Comparison of ENCODE assay signal across 9 cellular contexts in the genomic region with DNA sequence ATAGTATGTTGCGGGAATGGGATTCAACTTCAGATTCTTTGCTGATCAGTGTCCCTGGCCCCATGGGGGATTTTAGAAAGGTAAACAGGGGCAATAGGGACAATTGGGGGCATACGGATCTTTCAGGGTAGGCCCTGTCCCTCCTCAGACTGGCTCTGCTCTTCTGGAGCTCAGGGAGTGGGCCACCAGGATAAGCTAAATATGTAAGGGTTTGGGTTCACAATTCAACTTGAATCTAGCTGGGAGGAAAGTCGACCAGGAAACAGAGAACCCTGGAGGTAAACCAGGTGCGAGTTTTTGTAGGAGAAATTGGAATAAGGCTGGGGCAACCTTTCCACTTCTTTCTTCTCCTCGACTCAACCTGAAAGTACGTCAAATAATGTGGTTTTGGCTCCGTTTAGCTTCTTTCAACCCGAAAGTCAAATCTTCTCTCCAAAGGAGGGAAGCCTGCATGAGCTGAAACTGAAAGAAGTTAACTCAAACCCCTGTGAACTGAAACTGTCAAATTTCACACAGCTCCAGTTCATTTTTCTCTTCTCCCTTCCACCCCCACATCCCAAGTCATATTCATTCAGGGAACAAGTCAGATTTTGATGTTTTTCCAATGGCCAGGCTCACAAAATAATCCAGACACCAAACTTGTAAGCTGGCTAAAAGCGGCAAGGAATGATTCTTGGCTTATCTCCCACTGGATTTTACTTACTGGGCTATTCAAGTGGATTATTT.
DNase-seq lines count a peak whose midpoint lies in the region; ATAC-seq and TF ChIP-seq lines count a peak whose summit lies in the region.
"Had no signal": no experiment of that assay in that cellular context is flagged by ENCODE, and none has a peak within 500 bp of the region (broad histone marks: within the 10 kb centered on the region; RNA-seq: fewer than 3 reads in every experiment).

No MANE protein-coding gene starts in this region.

- ATAC-seq in GM23338 (no peak), HG03571 (IDR thresholded peaks at IDR 0.05; ENCODE audit: unreplicated experiment) (peak; percentile 74), body of pancreas (no peak), mucosa of descending colon (no peak)
- peak; percentile 71 for ATAC-seq in stimulated activated memory B cell treated with anti-CD40 and anti-IgM and Interleukin-4, amounts not matched to agents 10 μg/mL and 1 μg/mL and 100 μg/mL, for 72 hours

- H3K9me3 ChIP-seq in body of pancreas (no peaks in the 10 kb centered on the region), mucosa of descending colon (no peaks in the 10 kb centered on the region)
- H3K9me3 ChIP-seq: BLaER1 treated with 17β-estradiol and CSF1 and Interleukin-3, amounts not matched to agents 10 nM and 100 nM had no signal

- intact Hi-C loops in activated naive CD4-positive, alpha-beta T cell treated with anti-CD3 and anti-CD28 coated beads for 36 hours (cut with micrococcal nuclease) = loop anchor here (1.0 to 5.0 kb wide), 8 partner anchors 23 to 315 kb away; no protein-coding TSS in a partner anchor
- intact Hi-C loops in body of pancreas (cut with DNase I) (no loop called here), mucosa of descending colon (cut with DNase I, micrococcal nuclease) (no loop called here)

- TF ChIP-seq POLR2A in body of pancreas (IDR thresholded peaks at IDR 0.05) = no peak

- no peaks in the 10 kb centered on the region for H3K9me2 ChIP-seq in GM23338 (ENCODE audit: insufficient read depth)

- H4K20me1 ChIP-seq in GM23338 (replicated peaks; ENCODE audit: insufficient read depth) = no peaks in the 10 kb centered on the region
- H4K20me1 ChIP-seq: BLaER1 treated with 17β-estradiol and CSF1 and Interleukin-3, amounts not matched to agents 10 nM and 100 nM had no signal

- peaks cover 32% of the 10 kb centered on the region for H3K4me1 Mint-ChIP-seq in activated naive CD4-positive, alpha-beta T cell treated with anti-CD3 and anti-CD28 coated beads for 36 hours (ENCODE audit: low read depth)
- peaks cover 5% of the 10 kb centered on the region; the same call in 2 of the 3 replicates for H3K4me1 Mint-ChIP-seq in GM23338
- H3K4me1 Mint-ChIP-seq in stimulated activated memory B cell treated with anti-CD40 and anti-IgM and Interleukin-4, amounts not matched to agents 10 μg/mL and 1 μg/mL and 100 μg/mL, for 72 hours = peaks cover 30% of the 10 kb centered on the region

- H3K27ac ChIP-seq in GM23338 (ENCODE audit: low read depth) (no peak overlapping the region), body of pancreas (no peak overlapping the region)

- peak; percentile 38 for DNase-seq in activated naive CD4-positive, alpha-beta T cell treated with anti-CD3 and anti-CD28 coated beads for 36 hours
- no peak for DNase-seq in activated naive CD4-positive, alpha-beta T cell (lab: John Stamatoyannopoulos, UW)
- DNase-seq in GM23338 (ENCODE audit: low spot score) = no peak
- DNase-seq in body of pancreas = no peak
- DNase-seq in stimulated activated CD4-positive, alpha-beta T cell treated with anti-CD3 and anti-CD28 coated beads, Interleukin-4, amount 100 ng/mL, for 4 hours = no peak
- DNase-seq in mucosa of descending colon = no peak

- no peak overlapping the region for H3K4me2 ChIP-seq in GM23338

- H2AFZ ChIP-seq in GM23338 = peak overlapping the region; percentile 56; the same call in 1 of the 2 replicates

- H3K79me2 ChIP-seq in GM23338 (replicated peaks; ENCODE audit: insufficient read depth) = no peaks in the 10 kb centered on the region

- H3K4me3 ChIP-seq in GM23338 = no peak overlapping the region
- H3K4me3 ChIP-seq in body of pancreas = no peak overlapping the region
- no peak overlapping the region for H3K4me3 ChIP-seq in mucosa of descending colon
- H3K4me3 ChIP-seq: BLaER1 treated with 17β-estradiol and CSF1 and Interleukin-3, amounts not matched to agents 10 nM and 100 nM had no signal

- no peaks in the 10 kb centered on the region for H3K36me3 Mint-ChIP-seq in activated naive CD4-positive, alpha-beta T cell treated with anti-CD3 and anti-CD28 coated beads for 36 hours (ENCODE audit: low read depth)
- H3K36me3 Mint-ChIP-seq in GM23338 (ENCODE audit: low read depth) = no peaks in the 10 kb centered on the region
- no peaks in the 10 kb centered on the region for H3K36me3 Mint-ChIP-seq in stimulated activated memory B cell treated with anti-CD40 and anti-IgM and Interleukin-4, amounts not matched to agents 10 μg/mL and 1 μg/mL and 100 μg/mL, for 72 hours

- peak overlapping the region; percentile 9 for H3K27ac Mint-ChIP-seq in activated naive CD4-positive, alpha-beta T cell treated with anti-CD3 and anti-CD28 coated beads for 36 hours
- no peak overlapping the region for H3K27ac Mint-ChIP-seq in GM23338
- H3K27ac Mint-ChIP-seq in stimulated activated memory B cell treated with anti-CD40 and anti-IgM and Interleukin-4, amounts not matched to agents 10 μg/mL and 1 μg/mL and 100 μg/mL, for 72 hours = peak overlapping the region; percentile 53

- TF ChIP-seq CTCF in GM23338 (conservative IDR thresholded peaks at IDR 0.05; ENCODE audit: low read depth in 2 of 2) (no peak), body of pancreas (IDR thresholded peaks at IDR 0.05) (no peak), mucosa of descending colon (IDR thresholded peaks at IDR 0.05) (no peak)

- peaks cover 29% of the 10 kb centered on the region for H3K27me3 Mint-ChIP-seq in activated naive CD4-positive, alpha-beta T cell treated with anti-CD3 and anti-CD28 coated beads for 36 hours (ENCODE audit: low read depth)
- H3K27me3 Mint-ChIP-seq in GM23338 (ENCODE audit: insufficient read depth, low read depth, poor library complexity) = peaks cover 2% of the 10 kb centered on the region
- no peaks in the 10 kb centered on the region for H3K27me3 Mint-ChIP-seq in stimulated activated memory B cell treated with anti-CD40 and anti-IgM and Interleukin-4, amounts not matched to agents 10 μg/mL and 1 μg/mL and 100 μg/mL, for 72 hours

- no peaks in the 10 kb centered on the region for H3F3A ChIP-seq in GM23338 (replicated peaks; ENCODE audit: low read depth)

- no peaks in the 10 kb centered on the region for H3K9me3 Mint-ChIP-seq in activated naive CD4-positive, alpha-beta T cell treated with anti-CD3 and anti-CD28 coated beads for 36 hours
- H3K9me3 Mint-ChIP-seq in GM23338 = no peaks in the 10 kb centered on the region
- H3K9me3 Mint-ChIP-seq in stimulated activated memory B cell treated with anti-CD40 and anti-IgM and Interleukin-4, amounts not matched to agents 10 μg/mL and 1 μg/mL and 100 μg/mL, for 72 hours = no peaks in the 10 kb centered on the region

- 57 to 66% methylated on average over 9 of the region's 9 CpGs for WGBS in body of pancreas, 2 donors

- no peak overlapping the region for H3K4me3 Mint-ChIP-seq in activated naive CD4-positive, alpha-beta T cell treated with anti-CD3 and anti-CD28 coated beads for 36 hours
- no peak overlapping the region for H3K4me3 Mint-ChIP-seq in GM23338
- no peak overlapping the region for H3K4me3 Mint-ChIP-seq in stimulated activated memory B cell treated with anti-CD40 and anti-IgM and Interleukin-4, amounts not matched to agents 10 μg/mL and 1 μg/mL and 100 μg/mL, for 72 hours

- H3K36me3 ChIP-seq in GM23338 (ENCODE audit: insufficient read depth) = no peaks in the 10 kb centered on the region
- no peaks in the 10 kb centered on the region for H3K36me3 ChIP-seq in body of pancreas (replicated peaks in 1 of 2; ENCODE audit: insufficient read depth in 1 of 2, low read depth in 2 of 2)
- no peaks in the 10 kb centered on the region for H3K36me3 ChIP-seq in mucosa of descending colon (ENCODE audit: low read depth)
- H3K36me3 ChIP-seq: BLaER1 treated with 17β-estradiol and CSF1 and Interleukin-3, amounts not matched to agents 10 nM and 100 nM had no signal

- CTCF ChIA-PET in activated naive CD4-positive, alpha-beta T cell treated with anti-CD3 and anti-CD28 coated beads for 36 hours (lab: Charles Lee) = interaction anchor here (0.6 to 1.6 kb wide), 4 partner anchors 8 to 185 kb away, joined by 3 to 8 read pairs (median 3); no protein-coding TSS in a partner anchor

- H3K4me1 ChIP-seq in GM23338 (ENCODE audit: insufficient read depth) (no peaks in the 10 kb centered on the region), body of pancreas (no peaks in the 10 kb centered on the region), mucosa of descending colon (ENCODE audit: low read depth) (no peaks in the 10 kb centered on the region)

- H3K27me3 ChIP-seq in GM23338 (ENCODE audit: insufficient read depth) = no peaks in the 10 kb centered on the region
- H3K27me3 ChIP-seq in body of pancreas = no peaks in the 10 kb centered on the region
- H3K27me3 ChIP-seq: BLaER1 treated with 17β-estradiol and CSF1 and Interleukin-3, amounts not matched to agents 10 nM and 100 nM had no signal

TF ChIP-seq in GM23338, 12 proteins besides CTCF, POLR2A, EP300 and RAD21 (continues in another document):
- TF ChIP-seq NANOG (IDR thresholded peaks at IDR 0.05; ENCODE audit: borderline replicate concordance) = no peak
- no peak for TF ChIP-seq STAT1 (IDR thresholded peaks at IDR 0.05; ENCODE audit: unreplicated experiment)
- TF ChIP-seq, protein P1, sequence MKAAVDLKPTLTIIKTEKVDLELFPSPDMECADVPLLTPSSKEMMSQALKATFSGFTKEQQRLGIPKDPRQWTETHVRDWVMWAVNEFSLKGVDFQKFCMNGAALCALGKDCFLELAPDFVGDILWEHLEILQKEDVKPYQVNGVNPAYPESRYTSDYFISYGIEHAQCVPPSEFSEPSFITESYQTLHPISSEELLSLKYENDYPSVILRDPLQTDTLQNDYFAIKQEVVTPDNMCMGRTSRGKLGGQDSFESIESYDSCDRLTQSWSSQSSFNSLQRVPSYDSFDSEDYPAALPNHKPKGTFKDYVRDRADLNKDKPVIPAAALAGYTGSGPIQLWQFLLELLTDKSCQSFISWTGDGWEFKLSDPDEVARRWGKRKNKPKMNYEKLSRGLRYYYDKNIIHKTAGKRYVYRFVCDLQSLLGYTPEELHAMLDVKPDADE (IDR thresholded peaks at IDR 0.05) = no peak
- no peak for TF ChIP-seq JUNB (IDR thresholded peaks at IDR 0.05; ENCODE audit: unreplicated experiment)

Comparison
In these comparisons a context has a peak if more than half of its experiments do, and no peak if none do; other contexts are left out.
1. ATAC-seq: peak in HG03571 (single experiment) and stimulated activated memory B cell treated with anti-CD40 and anti-IgM and Interleukin-4, amounts not matched to agents 10 μg/mL and 1 μg/mL and 100 μg/mL, for 72 hours (single experiment); none in GM23338 (single experiment), body of pancreas (single experiment) and mucosa of descending colon (single experiment).